9 cellular contexts compared by ENCODE assay signal in the genomic region with DNA sequence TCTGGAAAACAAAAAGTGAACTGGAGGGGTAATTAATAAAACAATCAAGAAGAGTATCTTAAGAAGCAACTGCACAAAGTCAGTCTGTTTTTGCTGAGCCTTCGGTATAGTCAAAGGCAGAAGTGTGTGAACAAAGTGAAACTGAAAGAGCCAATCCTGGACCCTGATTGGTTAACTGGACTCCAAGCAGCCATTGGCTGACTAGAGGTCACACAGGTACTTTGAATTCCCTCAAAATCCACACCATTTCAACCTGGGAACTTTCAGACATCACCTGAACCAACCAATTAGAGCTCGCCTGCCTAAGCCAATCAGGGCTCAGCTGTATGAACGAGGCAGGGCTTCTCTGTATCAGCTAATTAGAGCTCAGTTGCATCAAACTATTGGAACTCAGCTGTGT.
DNase-seq lines count a peak whose midpoint lies in the region; ATAC-seq and TF ChIP-seq lines count a peak whose summit lies in the region.
"Had no signal": no experiment of that assay in that cellular context is flagged by ENCODE, and none has a peak within 500 bp of the region (broad histone marks: within the 10 kb centered on the region; RNA-seq: fewer than 3 reads in every experiment).

No MANE protein-coding gene starts in this region.

- H3K9me3 ChIP-seq in DND-41 (ENCODE audit: insufficient read depth, low read length, severe bottlenecking): peaks cover 5% of the 10 kb centered on the region

- no peak for TF ChIP-seq CTCF in DND-41 (IDR thresholded peaks at IDR 0.05; ENCODE audit: borderline replicate concordance, extremely low read depth, low read length, poor library complexity, severe bottlenecking)

- H3K4me3 ChIP-seq in DND-41 (ENCODE audit: low read depth in 1 of 2, low read length in 2 of 2): no peak overlapping the region

- H3K27ac ChIP-seq in DND-41 (ENCODE audit: low read length): no peak overlapping the region; the same call in 1 of the 2 replicates

- H4K20me1 ChIP-seq in DND-41 (ENCODE audit: insufficient read depth, low read length): no peaks in the 10 kb centered on the region

- no peak overlapping the region for H3K9ac ChIP-seq in DND-41 (ENCODE audit: low read depth, low read length)

- no peaks in the 10 kb centered on the region for H3K27me3 ChIP-seq in DND-41 (ENCODE audit: insufficient read depth, low read length, poor library complexity)

- no peaks in the 10 kb centered on the region for H3K36me3 ChIP-seq in DND-41 (ENCODE audit: insufficient read depth, low read length)

- H3K79me2 ChIP-seq in DND-41 (ENCODE audit: insufficient read depth, low read length): no peaks in the 10 kb centered on the region

- H3K4me1 ChIP-seq in DND-41 (ENCODE audit: insufficient read depth, low read length): peaks cover 5% of the 10 kb centered on the region

- in situ Hi-C loops in SK-MEL-5 (cut with HindIII; ENCODE audit: low pct_unique_long_range_greater_than_20kb, low sequenced_read_pairs): no loop called here

- peak overlapping the region; percentile 12; the same call in 1 of the 2 replicates for H3K4me2 ChIP-seq in DND-41 (ENCODE audit: insufficient read depth, low read length)

- peak; percentile 76 for ATAC-seq in DND-41 (ENCODE audit: insufficient read depth, low read depth)
- peak; percentile 68 for ATAC-seq in HG02588 (IDR thresholded peaks at IDR 0.05; ENCODE audit: unreplicated experiment)
- peak; percentile 97 for ATAC-seq in left lobe of liver

- peak overlapping the region; percentile 55 for H2AFZ ChIP-seq in DND-41 (ENCODE audit: low read depth, low read length)

- peak; percentile 13 for DNase-seq in DND-41
- peak; percentile 60 for DNase-seq in SK-MEL-5 (ENCODE audit: low read depth, low spot score)
- no peak for DNase-seq in left lobe of liver (ENCODE audit: low spot score)
- no peak for DNase-seq in NCI-H446 treated with DMSO at 0.1 percent for 48 hours (lab: John Stamatoyannopoulos, UW)
- DNase-seq in kidney glomerular epithelial cell (lab: John Stamatoyannopoulos, UW): no peak
- DNase-seq in cerebellum (ENCODE audit: low spot score): no peak
- DNase-seq in stimulated activated naive CD4-positive, alpha-beta T cell treated with Interleukin-2 at 50 U/mL for 16 hours (lab: John Stamatoyannopoulos, UW): no peak
- DNase-seq: right cardiac atrium had no signal

Comparison
In these comparisons a context has a peak if more than half of its experiments do, and no peak if none do; other contexts are left out.
1. DNase-seq: peak in DND-41 (single experiment) and SK-MEL-5 (single experiment); none in left lobe of liver (single experiment), NCI-H446 treated with DMSO at 0.1 percent for 48 hours (single experiment), kidney glomerular epithelial cell (single experiment), cerebellum (single experiment) and stimulated activated naive CD4-positive, alpha-beta T cell treated with Interleukin-2 at 50 U/mL for 16 hours (single experiment).
2. Peak in every context shown above with its lines, with median percentiles within 50 percentile points of each other: ATAC-seq.